Comparison of ENCODE assay signal across 22 cellular contexts in genomic region chr11:126476256-126476970, GRCh38.
DNase-seq lines count a peak whose midpoint lies in the region; ATAC-seq, FAIRE-seq and TF ChIP-seq lines count a peak whose summit lies in the region.
"Had no signal": no experiment of that assay in that cellular context is flagged by ENCODE, and none has a peak within 500 bp of the region (broad histone marks: within the 10 kb centered on the region; RNA-seq: fewer than 3 reads in every experiment).

No MANE protein-coding gene starts in this region.

- intact Hi-C loops in spleen (cut with DNase I; ENCODE audit: low total_unique reads) (no loop called here), Calu3 (cut with micrococcal nuclease; ENCODE audit: unreplicated experiment) (no loop called here)

- no peaks in the 10 kb centered on the region for H3K36me3 ChIP-seq in spleen
- H3K36me3 ChIP-seq: heart left ventricle, prostate gland, upper lobe of left lung had no signal

- DNase-seq in NCI-H510A treated with DMSO at 0.1 percent for 48 hours (lab: John Stamatoyannopoulos, UW) (peak; percentile 21), NCI-H510A (lab: John Stamatoyannopoulos, UW) (no peak), NCI-H2227 treated with DMSO at 0.1 percent for 48 hours (lab: John Stamatoyannopoulos, UW) (peak; percentile 66), spleen (no peak), frontal cortex (ENCODE audit: low spot score in 2 of 2) (no peak), WTC11 (ENCODE audit: low spot score) (no peak), Calu3 (no peak)
- DNase-seq: activated CD4-positive, alpha-beta T cell treated with anti-CD3 and anti-CD28 coated beads, Interleukin-2, amount 50 U/mL, for 4 hours; activated CD4-positive, CD25-positive, alpha-beta regulatory T cell; activated CD8-positive, alpha-beta memory T cell treated with anti-CD3 and anti-CD28 coated beads, Interleukin-2, amount 50 U/mL, for 4 hours; activated naive CD8-positive, alpha-beta T cell treated with anti-CD3 and anti-CD28 coated beads for 36 hours; AML-193; DMS79 treated with DMSO at 0.1 percent for 48 hours; kidney glomerular epithelial cell; NCI-H526 treated with DMSO at 0.1 percent for 48 hours; stimulated activated CD8-positive, alpha-beta memory T cell treated with anti-CD3 and anti-CD28 coated beads, Interleukin-4, amount 100 ng/mL, for 48 hours; T-helper 9 cell; upper lobe of left lung had no signal

- no peak for TF ChIP-seq POLR2A in spleen (IDR thresholded peaks at IDR 0.05)

- 77 to 89% (median 83%) methylated on average over 16 to 17 of the region's 17 CpGs for WGBS in spleen, 5 donors

- no peaks in the 10 kb centered on the region for H3K36me3 Mint-ChIP-seq in WTC11
- H3K36me3 Mint-ChIP-seq in Calu3 (ENCODE audit: insufficient read depth, unreplicated experiment), result no peaks in the 10 kb centered on the region
- H3K36me3 Mint-ChIP-seq: activated naive CD8-positive, alpha-beta T cell treated with anti-CD3 and anti-CD28 coated beads for 36 hours had no signal

- TF ChIP-seq CTCF in spleen (IDR thresholded peaks at IDR 0.05 in 8 of 11, conservative IDR thresholded peaks at IDR 0.05 in 3 of 11), result no peak
- TF ChIP-seq CTCF in WTC11 (IDR thresholded peaks at IDR 0.05), result no peak
- no peak for TF ChIP-seq CTCF in Calu3 (IDR thresholded peaks at IDR 0.05; ENCODE audit: unreplicated experiment)

- CTCF ChIA-PET in WTC11 (lab: Charles Lee) (interaction anchor here (1.5 kb wide), 1 partner anchor 166 kb away, joined by 4 read pairs; no protein-coding TSS in a partner anchor), Calu3 (lab: Charles Lee) (no interaction called here)

- H3K4me1 ChIP-seq in spleen, result peaks cover 12 to 66% (median 40%) of the 10 kb centered on the region in 6 donors
- H3K4me1 ChIP-seq: prostate gland had no signal

- no peaks in the 10 kb centered on the region for H3K9me3 ChIP-seq in spleen
- H3K9me3 ChIP-seq: heart left ventricle, prostate gland, upper lobe of left lung had no signal

- ATAC-seq in WTC11, result no peak
- ATAC-seq: heart left ventricle had no signal

- POLR2A ChIA-PET in WTC11 (lab: Charles Lee), result no interaction called here

- H3K27me3 ChIP-seq in spleen (replicated peaks in 1 of 7), result no peaks in the 10 kb centered on the region
- H3K27me3 ChIP-seq: heart left ventricle, upper lobe of left lung had no signal

- no peak overlapping the region for H3K27ac Mint-ChIP-seq in WTC11
- no peak overlapping the region for H3K27ac Mint-ChIP-seq in Calu3 (ENCODE audit: unreplicated experiment)
- H3K27ac Mint-ChIP-seq: activated naive CD8-positive, alpha-beta T cell treated with anti-CD3 and anti-CD28 coated beads for 36 hours; activated T-helper 2 cell treated with anti-CD3 and anti-CD28 coated beads, Interferon-gamma antibody, Interleukin-2, Interleukin-4, amounts not matched to agents 10 μg/mL and 5 μg/mL and 100 μg/mL, durations not matched to agents 14 hours and 24 hours and 36 hours had no signal

- H3K27ac ChIP-seq in cingulate gyrus (ENCODE audit: low read depth, low read length) (peak overlapping the region; percentile 12), spleen (peak overlapping the region in 6 of 8 donors; percentile 13 to 82 (median 74))
- H3K27ac ChIP-seq: prostate gland had no signal

- H3K4me1 Mint-ChIP-seq in WTC11 (peaks cover 3% of the 10 kb centered on the region; the same call in 1 of the 2 replicates), Calu3 (ENCODE audit: low read depth, unreplicated experiment) (peaks cover 11% of the 10 kb centered on the region)

- no TSS peak for BruUV-seq in Calu3 (replicated peaks; lab: Mats Ljungman, UMichigan)

- FAIRE-seq in frontal cortex (lab: Jason Lieb, UNC), result no peak

- no peak overlapping the region for H3K4me3 ChIP-seq in spleen
- H3K4me3 ChIP-seq: heart left ventricle, prostate gland, upper lobe of left lung had no signal

- H3K4me3 Mint-ChIP-seq in WTC11 (no peak overlapping the region), Calu3 (ENCODE audit: low read depth, unreplicated experiment) (no peak overlapping the region)
- H3K4me3 Mint-ChIP-seq: activated naive CD8-positive, alpha-beta T cell treated with anti-CD3 and anti-CD28 coated beads for 36 hours had no signal

- H3K9me3 Mint-ChIP-seq in WTC11 (no peaks in the 10 kb centered on the region), Calu3 (ENCODE audit: low read depth, unreplicated experiment) (no peaks in the 10 kb centered on the region)
- H3K9me3 Mint-ChIP-seq: activated naive CD8-positive, alpha-beta T cell treated with anti-CD3 and anti-CD28 coated beads for 36 hours; activated T-helper 2 cell treated with anti-CD3 and anti-CD28 coated beads, Interferon-gamma antibody, Interleukin-2, Interleukin-4, amounts not matched to agents 10 μg/mL and 5 μg/mL and 100 μg/mL, durations not matched to agents 14 hours and 24 hours and 36 hours had no signal

- H3K27me3 Mint-ChIP-seq in WTC11 (ENCODE audit: low read depth), result no peaks in the 10 kb centered on the region; the same call in 1 of the 2 replicates
- no peaks in the 10 kb centered on the region for H3K27me3 Mint-ChIP-seq in Calu3 (ENCODE audit: unreplicated experiment)
- H3K27me3 Mint-ChIP-seq: activated naive CD8-positive, alpha-beta T cell treated with anti-CD3 and anti-CD28 coated beads for 36 hours had no signal

TF ChIP-seq in WTC11, 78 proteins besides CTCF, POLR2A, EP300 and RAD21:
- no peak for TF ChIP-seq RELA (CRISPR knock-in tag; IDR thresholded peaks at IDR 0.05; ENCODE audit: borderline replicate concordance)
- no peak for TF ChIP-seq FOXP1 (CRISPR knock-in tag; IDR thresholded peaks at IDR 0.05; ENCODE audit: borderline replicate concordance)
- no peak for TF ChIP-seq ETV6 (CRISPR knock-in tag; IDR thresholded peaks at IDR 0.05)
- no peak for TF ChIP-seq E2F4 (CRISPR knock-in tag; IDR thresholded peaks at IDR 0.05; ENCODE audit: borderline replicate concordance, low read depth)
- TF ChIP-seq PRRX2 (CRISPR knock-in tag; IDR thresholded peaks at IDR 0.05), result no peak
- TF ChIP-seq NR3C1 (CRISPR knock-in tag; conservative IDR thresholded peaks at IDR 0.05; ENCODE audit: low read depth), result no peak
- no peak for TF ChIP-seq HMGXB4 (CRISPR knock-in tag; IDR thresholded peaks at IDR 0.05)
- TF ChIP-seq ZNF232 (CRISPR knock-in tag; IDR thresholded peaks at IDR 0.05), result no peak
- no peak for TF ChIP-seq TP53 (CRISPR knock-in tag; IDR thresholded peaks at IDR 0.05)
- TF ChIP-seq NR2C2 (CRISPR knock-in tag; IDR thresholded peaks at IDR 0.05), result no peak
- no peak for TF ChIP-seq ATF2 (CRISPR knock-in tag; IDR thresholded peaks at IDR 0.05; ENCODE audit: borderline replicate concordance, low read depth)
- TF ChIP-seq MLX (CRISPR knock-in tag; IDR thresholded peaks at IDR 0.05), result no peak

Comparison
In these comparisons a context has a peak if more than half of its experiments do, and no peak if none do; other contexts are left out.
1. DNase-seq: peak in NCI-H510A treated with DMSO at 0.1 percent for 48 hours (single experiment) and NCI-H2227 treated with DMSO at 0.1 percent for 48 hours (single experiment); none in NCI-H510A (single experiment), spleen (single experiment), frontal cortex (0 of 2), WTC11 (single experiment) and Calu3 (single experiment).